In genomic region chr13:94968757-94969086, GRCh38 we compare ENCODE assay signal across 15 cellular contexts.
DNase-seq lines count a peak whose midpoint lies in the region; ATAC-seq and TF ChIP-seq lines count a peak whose summit lies in the region.
"Had no signal": no experiment of that assay in that cellular context is flagged by ENCODE, and none has a peak within 500 bp of the region (broad histone marks: within the 10 kb centered on the region; RNA-seq: fewer than 3 reads in every experiment).

No MANE protein-coding gene starts in this region.

- H3K4me3 ChIP-seq in muscle layer of duodenum (ENCODE audit: low read depth in 1 of 2, low read length in 2 of 2): peak overlapping the region; percentile 28 to 58

- no peaks in the 10 kb centered on the region for H3K36me3 ChIP-seq in muscle layer of duodenum (ENCODE audit: control insufficient read depth in 1 of 2, insufficient read depth in 2 of 2, low read length in 2 of 2)

- peaks cover 8% of the 10 kb centered on the region for H3K4me1 Mint-ChIP-seq in stimulated activated naive CD8-positive, alpha-beta T cell treated with anti-CD3 and anti-CD28 coated beads, Interleukin-15, amount 100 ng/mL, for 72 hours
- H3K4me1 Mint-ChIP-seq in endothelial cell (ENCODE audit: unreplicated experiment): no peaks in the 10 kb centered on the region

- ATAC-seq in stimulated activated naive CD8-positive, alpha-beta T cell treated with anti-CD3 and anti-CD28 coated beads, Interleukin-15, amount 100 ng/mL, for 72 hours: no peak
- no peak for ATAC-seq in stimulated activated naive CD8-positive, alpha-beta T cell treated with anti-CD3 and anti-CD28 coated beads, Interleukin-15, Interleukin-2, amounts not matched to agents 100 U/mL and 50 U/mL, for 24 hours

- H3K27me3 Mint-ChIP-seq in stimulated activated naive CD8-positive, alpha-beta T cell treated with anti-CD3 and anti-CD28 coated beads, Interleukin-15, amount 100 ng/mL, for 72 hours: peaks cover 59% of the 10 kb centered on the region
- peaks cover 7% of the 10 kb centered on the region for H3K27me3 Mint-ChIP-seq in endothelial cell (ENCODE audit: unreplicated experiment)

- H3K4me3 Mint-ChIP-seq in stimulated activated naive CD8-positive, alpha-beta T cell treated with anti-CD3 and anti-CD28 coated beads, Interleukin-15, amount 100 ng/mL, for 72 hours: peak overlapping the region; percentile 52 to 59
- H3K4me3 Mint-ChIP-seq in endothelial cell (ENCODE audit: unreplicated experiment): peak overlapping the region; percentile 83
- H3K4me3 Mint-ChIP-seq: natural killer cell treated with Interleukin-12 subunit alpha and Interleukin-12 subunit beta and Interleukin-15 and Interleukin-18, amount 100 ng/mL, for 72 hours had no signal

- no peak for TF ChIP-seq CTCF in endothelial cell (IDR thresholded peaks at IDR 0.05; ENCODE audit: unreplicated experiment)

- no peak overlapping the region for H3K27ac ChIP-seq in muscle layer of duodenum (ENCODE audit: low read length)
- H3K27ac ChIP-seq: C4-2B, KMS-11 had no signal

- no peaks in the 10 kb centered on the region for H3K9me3 Mint-ChIP-seq in stimulated activated naive CD8-positive, alpha-beta T cell treated with anti-CD3 and anti-CD28 coated beads, Interleukin-15, amount 100 ng/mL, for 72 hours
- no peaks in the 10 kb centered on the region for H3K9me3 Mint-ChIP-seq in endothelial cell (ENCODE audit: unreplicated experiment)
- H3K9me3 Mint-ChIP-seq: natural killer cell treated with Interleukin-12 subunit alpha and Interleukin-12 subunit beta and Interleukin-15 and Interleukin-18, amount 100 ng/mL, for 72 hours had no signal

- H3K27me3 ChIP-seq in muscle layer of duodenum (ENCODE audit: low read depth, low read length): peaks cover 19% of the 10 kb centered on the region

- no peaks in the 10 kb centered on the region for H3K9me3 ChIP-seq in muscle layer of duodenum (ENCODE audit: control insufficient read depth in 1 of 2, low read length in 2 of 2)

- H3K27ac Mint-ChIP-seq in stimulated activated naive CD8-positive, alpha-beta T cell treated with anti-CD3 and anti-CD28 coated beads, Interleukin-15, amount 100 ng/mL, for 72 hours: no peak overlapping the region
- no peak overlapping the region for H3K27ac Mint-ChIP-seq in endothelial cell (ENCODE audit: unreplicated experiment)
- H3K27ac Mint-ChIP-seq: natural killer cell treated with Interleukin-12 subunit alpha and Interleukin-12 subunit beta and Interleukin-15 and Interleukin-18, amount 100 ng/mL, for 72 hours had no signal

- H3K36me3 Mint-ChIP-seq in endothelial cell (ENCODE audit: low read depth, unreplicated experiment): no peaks in the 10 kb centered on the region
- H3K36me3 Mint-ChIP-seq: natural killer cell treated with Interleukin-12 subunit alpha and Interleukin-12 subunit beta and Interleukin-15 and Interleukin-18, amount 100 ng/mL, for 72 hours had no signal

- peaks cover 0 to 17% of the 10 kb centered on the region in 2 donors for H3K4me1 ChIP-seq in muscle layer of duodenum (ENCODE audit: control insufficient read depth in 1 of 2, insufficient read depth in 2 of 2, low read length in 2 of 2)

- DNase-seq in stimulated activated naive CD8-positive, alpha-beta T cell treated with anti-CD3 and anti-CD28 coated beads, Interleukin-15, amount 100 ng/mL, for 72 hours: no peak
- no peak for DNase-seq in stimulated activated naive CD8-positive, alpha-beta T cell treated with anti-CD3 and anti-CD28 coated beads, Interleukin-15, Interleukin-2, amounts not matched to agents 100 U/mL and 50 U/mL, for 24 hours
- no peak for DNase-seq in endothelial cell (ENCODE audit: low spot score)
- no peak for DNase-seq in ecto neural progenitor cell (ENCODE audit: low spot score)
- DNase-seq in DMS153 (lab: John Stamatoyannopoulos, UW): no peak
- no peak for DNase-seq in stimulated activated CD4-positive, alpha-beta T cell treated with anti-CD3 and anti-CD28 coated beads, Interleukin-2, amount 100 ng/mL, for 48 hours
- DNase-seq in NAMALWA (ENCODE audit: low spot score): no peak
- DNase-seq: activated CD4-positive, alpha-beta T cell treated with anti-CD3 and anti-CD28 coated beads, Interleukin-2, amount 50 U/mL, for 48 hours; aorta; foreskin melanocyte; NCI-H2171 treated with DMSO at 0.1 percent for 48 hours had no signal
